Comparison of ENCODE assay signal across 1 cellular context in genomic region chr7:45785724-45786123, GRCh38.
A peak's percentile ranks its signal among the peaks of the same experiment; 100 is the strongest.
TF ChIP-seq lines count a peak whose summit lies in the region.
"Not testable (repeated sequence)": the region's sequence is repeated elsewhere in the genome, so short reads cannot be mapped to it uniquely, and the experiment has no call there.

No MANE protein-coding gene starts in this region.

TF ChIP-seq in HepG2, 621 proteins besides CTCF, POLR2A, EP300 and RAD21 (continued from another document):
- TF ChIP-seq HNF1A (IDR thresholded peaks at IDR 0.05; ENCODE audit: low read depth), result peak; percentile 86
- peak; percentile 37; the same call in 1 of the 2 replicates for TF ChIP-seq HNF1A (CRISPR knock-in tag; IDR thresholded peaks at IDR 0.05; ENCODE audit: borderline replicate concordance)
- TF ChIP-seq RARA (CRISPR knock-in tag; IDR thresholded peaks at IDR 0.05), result peak; percentile 43; the same call in 1 of the 2 replicates
- TF ChIP-seq, protein P1, sequence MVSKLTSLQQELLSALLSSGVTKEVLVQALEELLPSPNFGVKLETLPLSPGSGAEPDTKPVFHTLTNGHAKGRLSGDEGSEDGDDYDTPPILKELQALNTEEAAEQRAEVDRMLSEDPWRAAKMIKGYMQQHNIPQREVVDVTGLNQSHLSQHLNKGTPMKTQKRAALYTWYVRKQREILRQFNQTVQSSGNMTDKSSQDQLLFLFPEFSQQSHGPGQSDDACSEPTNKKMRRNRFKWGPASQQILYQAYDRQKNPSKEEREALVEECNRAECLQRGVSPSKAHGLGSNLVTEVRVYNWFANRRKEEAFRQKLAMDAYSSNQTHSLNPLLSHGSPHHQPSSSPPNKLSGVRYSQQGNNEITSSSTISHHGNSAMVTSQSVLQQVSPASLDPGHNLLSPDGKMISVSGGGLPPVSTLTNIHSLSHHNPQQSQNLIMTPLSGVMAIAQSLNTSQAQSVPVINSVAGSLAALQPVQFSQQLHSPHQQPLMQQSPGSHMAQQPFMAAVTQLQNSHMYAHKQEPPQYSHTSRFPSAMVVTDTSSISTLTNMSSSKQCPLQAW (CRISPR knock-in tag; IDR thresholded peaks at IDR 0.05), result peak; percentile 23; the same call in 1 of the 2 replicates
- TF ChIP-seq ZNF12 (CRISPR knock-in tag; IDR thresholded peaks at IDR 0.05), result peak; percentile 97
- peak; percentile 71 for TF ChIP-seq ONECUT2 (CRISPR knock-in tag; IDR thresholded peaks at IDR 0.05)
- not testable (repeated sequence) for TF ChIP-seq SOX6, FOXP1, NR2F6 (IDR thresholded peaks at IDR 0.05)
- peak; percentile 92 for TF ChIP-seq SOX6 (CRISPR knock-in tag; IDR thresholded peaks at IDR 0.05)
- TF ChIP-seq, protein P2, sequence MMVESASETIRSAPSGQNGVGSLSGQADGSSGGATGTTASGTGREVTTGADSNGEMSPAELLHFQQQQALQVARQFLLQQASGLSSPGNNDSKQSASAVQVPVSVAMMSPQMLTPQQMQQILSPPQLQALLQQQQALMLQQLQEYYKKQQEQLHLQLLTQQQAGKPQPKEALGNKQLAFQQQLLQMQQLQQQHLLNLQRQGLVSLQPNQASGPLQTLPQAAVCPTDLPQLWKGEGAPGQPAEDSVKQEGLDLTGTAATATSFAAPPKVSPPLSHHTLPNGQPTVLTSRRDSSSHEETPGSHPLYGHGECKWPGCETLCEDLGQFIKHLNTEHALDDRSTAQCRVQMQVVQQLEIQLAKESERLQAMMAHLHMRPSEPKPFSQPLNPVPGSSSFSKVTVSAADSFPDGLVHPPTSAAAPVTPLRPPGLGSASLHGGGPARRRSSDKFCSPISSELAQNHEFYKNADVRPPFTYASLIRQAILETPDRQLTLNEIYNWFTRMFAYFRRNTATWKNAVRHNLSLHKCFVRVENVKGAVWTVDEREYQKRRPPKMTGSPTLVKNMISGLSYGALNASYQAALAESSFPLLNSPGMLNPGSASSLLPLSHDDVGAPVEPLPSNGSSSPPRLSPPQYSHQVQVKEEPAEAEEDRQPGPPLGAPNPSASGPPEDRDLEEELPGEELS (CRISPR knock-in tag; IDR thresholded peaks at IDR 0.05), result peak; percentile 23; the same call in 1 of the 2 replicates
- TF ChIP-seq, protein P3, sequence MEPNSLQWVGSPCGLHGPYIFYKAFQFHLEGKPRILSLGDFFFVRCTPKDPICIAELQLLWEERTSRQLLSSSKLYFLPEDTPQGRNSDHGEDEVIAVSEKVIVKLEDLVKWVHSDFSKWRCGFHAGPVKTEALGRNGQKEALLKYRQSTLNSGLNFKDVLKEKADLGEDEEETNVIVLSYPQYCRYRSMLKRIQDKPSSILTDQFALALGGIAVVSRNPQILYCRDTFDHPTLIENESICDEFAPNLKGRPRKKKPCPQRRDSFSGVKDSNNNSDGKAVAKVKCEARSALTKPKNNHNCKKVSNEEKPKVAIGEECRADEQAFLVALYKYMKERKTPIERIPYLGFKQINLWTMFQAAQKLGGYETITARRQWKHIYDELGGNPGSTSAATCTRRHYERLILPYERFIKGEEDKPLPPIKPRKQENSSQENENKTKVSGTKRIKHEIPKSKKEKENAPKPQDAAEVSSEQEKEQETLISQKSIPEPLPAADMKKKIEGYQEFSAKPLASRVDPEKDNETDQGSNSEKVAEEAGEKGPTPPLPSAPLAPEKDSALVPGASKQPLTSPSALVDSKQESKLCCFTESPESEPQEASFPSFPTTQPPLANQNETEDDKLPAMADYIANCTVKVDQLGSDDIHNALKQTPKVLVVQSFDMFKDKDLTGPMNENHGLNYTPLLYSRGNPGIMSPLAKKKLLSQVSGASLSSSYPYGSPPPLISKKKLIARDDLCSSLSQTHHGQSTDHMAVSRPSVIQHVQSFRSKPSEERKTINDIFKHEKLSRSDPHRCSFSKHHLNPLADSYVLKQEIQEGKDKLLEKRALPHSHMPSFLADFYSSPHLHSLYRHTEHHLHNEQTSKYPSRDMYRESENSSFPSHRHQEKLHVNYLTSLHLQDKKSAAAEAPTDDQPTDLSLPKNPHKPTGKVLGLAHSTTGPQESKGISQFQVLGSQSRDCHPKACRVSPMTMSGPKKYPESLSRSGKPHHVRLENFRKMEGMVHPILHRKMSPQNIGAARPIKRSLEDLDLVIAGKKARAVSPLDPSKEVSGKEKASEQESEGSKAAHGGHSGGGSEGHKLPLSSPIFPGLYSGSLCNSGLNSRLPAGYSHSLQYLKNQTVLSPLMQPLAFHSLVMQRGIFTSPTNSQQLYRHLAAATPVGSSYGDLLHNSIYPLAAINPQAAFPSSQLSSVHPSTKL (CRISPR knock-in tag; IDR thresholded peaks at IDR 0.05), result peak; percentile 62; the same call in 1 of the 2 replicates
- peak; percentile 65 for TF ChIP-seq FOXA3 (CRISPR knock-in tag; IDR thresholded peaks at IDR 0.05)
- TF ChIP-seq NCOA2 (CRISPR knock-in tag; IDR thresholded peaks at IDR 0.05), result peak; percentile 39; the same call in 1 of the 2 replicates
- peak; percentile 54; the same call in 1 of the 2 replicates for TF ChIP-seq FOXP1 (CRISPR knock-in tag; IDR thresholded peaks at IDR 0.05)
- peak; percentile 9; the same call in 1 of the 2 replicates for TF ChIP-seq TCF7 (IDR thresholded peaks at IDR 0.05; ENCODE audit: low read depth)
- TF ChIP-seq SAP130 (CRISPR knock-in tag; IDR thresholded peaks at IDR 0.05; ENCODE audit: low read depth), result 0 out of 2 replicates have a peak, but pooled peaks have one; percentile 28
- peak; percentile 39; the same call in 1 of the 2 replicates for TF ChIP-seq SOX13 (IDR thresholded peaks at IDR 0.05)
- peak in 1 of 2 experiments; percentile 93; a peak in 2 of 4 replicates for TF ChIP-seq SOX13 (CRISPR knock-in tag; conservative IDR thresholded peaks at IDR 0.05 in 1 of 2, IDR thresholded peaks at IDR 0.05 in 1 of 2)
- peak; percentile 53; the same call in 1 of the 2 replicates for TF ChIP-seq HNF4A (CRISPR knock-in tag; IDR thresholded peaks at IDR 0.05)
- peak; percentile 19; the same call in 1 of the 2 replicates for TF ChIP-seq CEBPG (CRISPR knock-in tag; IDR thresholded peaks at IDR 0.05)
- TF ChIP-seq NR2F6 (CRISPR knock-in tag; IDR thresholded peaks at IDR 0.05), result 0 out of 2 replicates have a peak, but pooled peaks have one; percentile 23
- peak; percentile 94; the same call in 1 of the 2 replicates for TF ChIP-seq SOX5 (CRISPR knock-in tag; IDR thresholded peaks at IDR 0.05; ENCODE audit: borderline replicate concordance)
- TF ChIP-seq, protein P4, sequence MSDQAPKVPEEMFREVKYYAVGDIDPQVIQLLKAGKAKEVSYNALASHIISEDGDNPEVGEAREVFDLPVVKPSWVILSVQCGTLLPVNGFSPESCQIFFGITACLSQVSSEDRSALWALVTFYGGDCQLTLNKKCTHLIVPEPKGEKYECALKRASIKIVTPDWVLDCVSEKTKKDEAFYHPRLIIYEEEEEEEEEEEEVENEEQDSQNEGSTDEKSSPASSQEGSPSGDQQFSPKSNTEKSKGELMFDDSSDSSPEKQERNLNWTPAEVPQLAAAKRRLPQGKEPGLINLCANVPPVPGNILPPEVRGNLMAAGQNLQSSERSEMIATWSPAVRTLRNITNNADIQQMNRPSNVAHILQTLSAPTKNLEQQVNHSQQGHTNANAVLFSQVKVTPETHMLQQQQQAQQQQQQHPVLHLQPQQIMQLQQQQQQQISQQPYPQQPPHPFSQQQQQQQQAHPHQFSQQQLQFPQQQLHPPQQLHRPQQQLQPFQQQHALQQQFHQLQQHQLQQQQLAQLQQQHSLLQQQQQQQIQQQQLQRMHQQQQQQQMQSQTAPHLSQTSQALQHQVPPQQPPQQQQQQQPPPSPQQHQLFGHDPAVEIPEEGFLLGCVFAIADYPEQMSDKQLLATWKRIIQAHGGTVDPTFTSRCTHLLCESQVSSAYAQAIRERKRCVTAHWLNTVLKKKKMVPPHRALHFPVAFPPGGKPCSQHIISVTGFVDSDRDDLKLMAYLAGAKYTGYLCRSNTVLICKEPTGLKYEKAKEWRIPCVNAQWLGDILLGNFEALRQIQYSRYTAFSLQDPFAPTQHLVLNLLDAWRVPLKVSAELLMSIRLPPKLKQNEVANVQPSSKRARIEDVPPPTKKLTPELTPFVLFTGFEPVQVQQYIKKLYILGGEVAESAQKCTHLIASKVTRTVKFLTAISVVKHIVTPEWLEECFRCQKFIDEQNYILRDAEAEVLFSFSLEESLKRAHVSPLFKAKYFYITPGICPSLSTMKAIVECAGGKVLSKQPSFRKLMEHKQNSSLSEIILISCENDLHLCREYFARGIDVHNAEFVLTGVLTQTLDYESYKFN (CRISPR knock-in tag; conservative IDR thresholded peaks at IDR 0.05), result peak; percentile 81
- TF ChIP-seq, protein P5, sequence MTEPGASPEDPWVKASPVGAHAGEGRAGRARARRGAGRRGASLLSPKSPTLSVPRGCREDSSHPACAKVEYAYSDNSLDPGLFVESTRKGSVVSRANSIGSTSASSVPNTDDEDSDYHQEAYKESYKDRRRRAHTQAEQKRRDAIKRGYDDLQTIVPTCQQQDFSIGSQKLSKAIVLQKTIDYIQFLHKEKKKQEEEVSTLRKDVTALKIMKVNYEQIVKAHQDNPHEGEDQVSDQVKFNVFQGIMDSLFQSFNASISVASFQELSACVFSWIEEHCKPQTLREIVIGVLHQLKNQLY (CRISPR knock-in tag; IDR thresholded peaks at IDR 0.05), result 0 out of 2 replicates have a peak, but pooled peaks have one; percentile 58
- TF ChIP-seq FOXK1 (CRISPR knock-in tag; IDR thresholded peaks at IDR 0.05; ENCODE audit: borderline replicate concordance, low read depth), result peak; percentile 38; the same call in 1 of the 2 replicates
